In genomic region chr2:23673830-23674679, GRCh38 we compare ENCODE assay signal across 14 cellular contexts.
A peak's percentile ranks its signal among the peaks of the same experiment; 100 is the strongest.
DNase-seq lines count a peak whose midpoint lies in the region; ATAC-seq, FAIRE-seq and TF ChIP-seq lines count a peak whose summit lies in the region.
"Had no signal": no experiment of that assay in that cellular context is flagged by ENCODE, and none has a peak within 500 bp of the region (broad histone marks: within the 10 kb centered on the region; RNA-seq: fewer than 3 reads in every experiment).

No MANE protein-coding gene starts in this region.

- no peak overlapping the region for H3K4me2 ChIP-seq in mammary epithelial cell (ENCODE audit: insufficient read depth, low read depth, low read length)
- no peak overlapping the region for H3K4me2 ChIP-seq in GM12878 (ENCODE audit: control insufficient read depth, insufficient read depth)
- H3K4me2 ChIP-seq: BLaER1 had no signal

- H3K36me3 ChIP-seq in mammary epithelial cell (ENCODE audit: insufficient read depth, low read length) (no peaks in the 10 kb centered on the region), GM12878 (ENCODE audit: control insufficient read depth in 2 of 2, insufficient read depth in 2 of 2, low read length in 1 of 2) (no peaks in the 10 kb centered on the region; a peak in 1 of 4 replicates), upper lobe of right lung (no peaks in the 10 kb centered on the region)
- H3K36me3 ChIP-seq: BLaER1, right atrium auricular region had no signal

- H3K27me3 Mint-ChIP-seq in MCF 10A (ENCODE audit: insufficient read depth, unreplicated experiment), result no peaks in the 10 kb centered on the region

- TF ChIP-seq EP300 in GM12878 (IDR thresholded peaks at IDR 0.05; ENCODE audit: borderline replicate concordance in 1 of 2, control insufficient read depth in 1 of 2, low read depth in 2 of 2, low read length in 2 of 2), result no peak

- CTCF ChIA-PET in MCF 10A (lab: Yijun Ruan, JAX), result no interaction called here
- CTCF ChIA-PET in mammary epithelial cell (lab: Charles Lee; ENCODE audit: low non-redundant PET), result no interaction called here
- CTCF ChIA-PET in GM12878 (lab: Yijun Ruan, JAX), result no interaction called here

- H3K4me1 ChIP-seq in mammary epithelial cell (ENCODE audit: insufficient read depth, low read length) (peaks cover 14% of the 10 kb centered on the region), GM12878 (ENCODE audit: control insufficient read depth, insufficient read depth, low read length) (no peaks in the 10 kb centered on the region), upper lobe of right lung (no peaks in the 10 kb centered on the region)

- H3K4me1 Mint-ChIP-seq in MCF 10A (ENCODE audit: insufficient read depth, unreplicated experiment), result peaks cover 12% of the 10 kb centered on the region
- H3K4me1 Mint-ChIP-seq: activated naive CD8-positive, alpha-beta T cell treated with anti-CD3 and anti-CD28 coated beads, Interleukin-2, amount 10 ng/mL, durations not matched to agents 7 days and 5 days; immature natural killer cell had no signal

- H3K27me3 ChIP-seq in mammary epithelial cell (ENCODE audit: insufficient read depth, low read length), result no peaks in the 10 kb centered on the region
- no peaks in the 10 kb centered on the region for H3K27me3 ChIP-seq in GM12878 (replicated peaks in 1 of 2; ENCODE audit: control insufficient read depth in 2 of 2, insufficient read depth in 2 of 2, low read length in 1 of 2)
- no peaks in the 10 kb centered on the region for H3K27me3 ChIP-seq in upper lobe of right lung
- H3K27me3 ChIP-seq: BLaER1, right atrium auricular region had no signal

- no peak overlapping the region for H3K27ac Mint-ChIP-seq in MCF 10A (ENCODE audit: low read depth, unreplicated experiment)
- H3K27ac Mint-ChIP-seq: activated naive CD8-positive, alpha-beta T cell treated with anti-CD3 and anti-CD28 coated beads, Interleukin-2, amount 10 ng/mL, durations not matched to agents 7 days and 5 days; T-cell had no signal

- POLR2A ChIA-PET in MCF 10A (lab: Yijun Ruan, JAX), result interaction anchor here (0.6 kb wide), 1 partner anchor 182 kb away, joined by 3 read pairs; no protein-coding TSS in a partner anchor
- POLR2A ChIA-PET in GM12878 (lab: Charles Lee), result no interaction called here

- H3K9ac ChIP-seq in mammary epithelial cell (ENCODE audit: insufficient read depth, low read length) (no peak overlapping the region), GM12878 (ENCODE audit: control insufficient read depth, insufficient read depth, low read length) (no peak overlapping the region)
- H3K9ac ChIP-seq: BLaER1 had no signal

- 69% methylated on average over 10 of the region's 12 CpGs for WGBS in mammary epithelial cell (ENCODE audit: low coverage, missing lambda C conversion rate)
- 75% methylated on average over 8 of the region's 12 CpGs for WGBS in GM12878 (ENCODE audit: insufficient coverage, insufficient replicate concordance, low lambda C conversion rate, missing lambda C conversion rate)

- H4K20me1 ChIP-seq in mammary epithelial cell (ENCODE audit: insufficient read depth, low read length) (no peaks in the 10 kb centered on the region), GM12878 (ENCODE audit: control insufficient read depth, insufficient read depth) (no peaks in the 10 kb centered on the region; the same call in 1 of the 2 replicates)
- H4K20me1 ChIP-seq: BLaER1 had no signal

- H3K27ac ChIP-seq in mammary epithelial cell (ENCODE audit: insufficient read depth, low read depth, low read length), result no peak overlapping the region
- H3K27ac ChIP-seq in GM12878 (ENCODE audit: control insufficient read depth, insufficient read depth), result no peak overlapping the region
- no peak overlapping the region for H3K27ac ChIP-seq in upper lobe of right lung
- H3K27ac ChIP-seq: BLaER1, right atrium auricular region had no signal

- H3K36me3 Mint-ChIP-seq in MCF 10A (ENCODE audit: insufficient read depth, unreplicated experiment), result no peaks in the 10 kb centered on the region
- H3K36me3 Mint-ChIP-seq: activated naive CD8-positive, alpha-beta T cell treated with anti-CD3 and anti-CD28 coated beads, Interleukin-2, amount 10 ng/mL, durations not matched to agents 7 days and 5 days; immature natural killer cell had no signal

- SMC1A ChIA-PET in GM12878 (lab: Charles Lee; ENCODE audit: uncharacterized antibody, unreplicated experiment), result no interaction called here

- DNase-seq in MCF 10A (ENCODE audit: unreplicated experiment) (peak; percentile 35), mammary epithelial cell (no peak), M059J (ENCODE audit: low read depth) (peak; percentile 10), GM12878 (ENCODE audit: low read depth, low spot score) (no peak), renal cortical epithelial cell (ENCODE audit: low read depth) (peak; percentile 13), upper lobe of right lung (no peak), DMS53 treated with DMSO at 0.1 percent for 48 hours (lab: John Stamatoyannopoulos, UW; ENCODE audit: unreplicated experiment) (no peak)
- DNase-seq: activated naive CD8-positive, alpha-beta T cell treated with anti-CD3 and anti-CD28 coated beads, Interleukin-2, amount 10 ng/mL, durations not matched to agents 7 days and 5 days; GF-D8; T-cell had no signal

- peak; percentile 35; the same call in 1 of the 3 replicates for ATAC-seq in GM12878
- no peak for ATAC-seq in HG02973 (IDR thresholded peaks at IDR 0.05; ENCODE audit: unreplicated experiment)
- no peak for ATAC-seq in upper lobe of right lung
- ATAC-seq: T-cell had no signal

- in situ Hi-C loops in mammary epithelial cell (cut with MboI; ENCODE audit: low sequenced_read_pairs in 2 of 2), result no loop called here
- in situ Hi-C loops in GM12878 (cut with MboI), result no loop called here

- no TSS peak for BruUV-seq in MCF 10A (replicated peaks; lab: Mats Ljungman, UMichigan)
- BruUV-seq in mammary epithelial cell (replicated peaks; lab: Mats Ljungman, UMichigan), result no TSS peak
- no TSS peak for BruUV-seq in GM12878 (replicated peaks; lab: Mats Ljungman, UMichigan)

- TF ChIP-seq CTCF in MCF 10A (IDR thresholded peaks at IDR 0.05; ENCODE audit: unreplicated experiment), result no peak
- TF ChIP-seq CTCF in mammary epithelial cell (conservative IDR thresholded peaks at IDR 0.05 in 1 of 2, IDR thresholded peaks at IDR 0.05 in 1 of 2; ENCODE audit: extremely low read depth in 1 of 2, insufficient read depth in 1 of 2, low read depth in 1 of 2, low read length in 2 of 2), result no peak
- TF ChIP-seq CTCF in GM12878 (IDR thresholded peaks at IDR 0.05 in 2 of 3, conservative IDR thresholded peaks at IDR 0.05 in 1 of 3; ENCODE audit: control insufficient read depth in 2 of 3, extremely low read depth in 1 of 3, insufficient read depth in 1 of 3, low read depth in 3 of 3, low read length in 3 of 3), result no peak
- TF ChIP-seq CTCF in upper lobe of right lung (IDR thresholded peaks at IDR 0.05), result no peak

- H2AFZ ChIP-seq in mammary epithelial cell (ENCODE audit: low read depth, low read length) (no peak overlapping the region), GM12878 (ENCODE audit: control insufficient read depth, low read depth, low read length) (no peak overlapping the region)

- H3K79me2 ChIP-seq in mammary epithelial cell (ENCODE audit: insufficient read depth, low read length) (no peaks in the 10 kb centered on the region), GM12878 (ENCODE audit: control insufficient read depth, insufficient read depth, low read length) (no peaks in the 10 kb centered on the region)

- TF ChIP-seq RAD21 in GM12878 (IDR thresholded peaks at IDR 0.05; ENCODE audit: insufficient read depth, low read depth, low read length), result no peak

- H3K4me3 ChIP-seq in mammary epithelial cell (replicated peaks in 1 of 3; ENCODE audit: insufficient read depth in 1 of 3, low read depth in 2 of 3, low read length in 3 of 3), result no peak overlapping the region
- no peak overlapping the region for H3K4me3 ChIP-seq in GM12878
- H3K4me3 ChIP-seq in upper lobe of right lung, result no peak overlapping the region
- H3K4me3 ChIP-seq: BLaER1, right atrium auricular region had no signal

- no peaks in the 10 kb centered on the region for H3K9me3 Mint-ChIP-seq in MCF 10A (ENCODE audit: unreplicated experiment)

- H3K9me3 ChIP-seq in mammary epithelial cell (replicated peaks; ENCODE audit: insufficient read depth, low read length) (no peaks in the 10 kb centered on the region), GM12878 (replicated peaks; ENCODE audit: control insufficient read depth, insufficient read depth, low read length) (no peaks in the 10 kb centered on the region), upper lobe of right lung (no peaks in the 10 kb centered on the region)
- H3K9me3 ChIP-seq: right atrium auricular region had no signal

- intact Hi-C loops in MCF 10A (cut with micrococcal nuclease) (no loop called here), mammary epithelial cell (cut with micrococcal nuclease) (no loop called here), GM12878 (cut with micrococcal nuclease; ENCODE audit: unreplicated experiment) (no loop called here), upper lobe of right lung (cut with DNase I) (no loop called here)

- dilution Hi-C loops in mammary epithelial cell (cut with HindIII; ENCODE audit: low sequenced_read_pairs), result no loop called here

- H3K4me3 Mint-ChIP-seq in MCF 10A (ENCODE audit: unreplicated experiment), result no peak overlapping the region
- H3K4me3 Mint-ChIP-seq: activated naive CD8-positive, alpha-beta T cell treated with anti-CD3 and anti-CD28 coated beads, Interleukin-2, amount 10 ng/mL, durations not matched to agents 7 days and 5 days; immature natural killer cell; T-cell had no signal

- no peak for FAIRE-seq in GM12878 (lab: Jason Lieb, UNC)

- TF ChIP-seq POLR2A in GM12878 (IDR thresholded peaks at IDR 0.05; ENCODE audit: low read depth, low read length), result no peak

- RAD21 ChIA-PET in GM12878 (lab: Charles Lee; ENCODE audit: unreplicated experiment), result no interaction called here

TF ChIP-seq in GM12878, 131 proteins besides CTCF, POLR2A, EP300 and RAD21 (continues in another document):
- no peak for TF ChIP-seq HCFC1 (IDR thresholded peaks at IDR 0.05; ENCODE audit: low read length)
- no peak for TF ChIP-seq DPF2 (IDR thresholded peaks at IDR 0.05)
- peak; percentile 68 for TF ChIP-seq NR2F1 (conservative IDR thresholded peaks at IDR 0.05)
- no peak for TF ChIP-seq ZNF217 (IDR thresholded peaks at IDR 0.05)

Comparison
In these comparisons a context has a peak if more than half of its experiments do, and no peak if none do; other contexts are left out.
1. DNase-seq: peak in MCF 10A (single experiment), M059J (single experiment) and renal cortical epithelial cell (single experiment); none in mammary epithelial cell (single experiment), GM12878 (single experiment), upper lobe of right lung (single experiment) and DMS53 treated with DMSO at 0.1 percent for 48 hours (single experiment).